1 cellular context compared by ENCODE assay signal in genomic region chr15:67548532-67548852, GRCh38.
TF ChIP-seq lines count a peak whose summit lies in the region.

No MANE protein-coding gene starts in this region.

TF ChIP-seq in SK-N-SH treated with all-trans-retinoic acid at 6 μM for 48 hours, 23 proteins besides CTCF, POLR2A, EP300 and RAD21:
- TF ChIP-seq ZC3H10 (CRISPR knock-in tag; IDR thresholded peaks at IDR 0.05) (no peak), BACH2 (CRISPR knock-in tag; IDR thresholded peaks at IDR 0.05; ENCODE audit: borderline replicate concordance) (no peak), SNAI2 (CRISPR knock-in tag; IDR thresholded peaks at IDR 0.05) (no peak)
- TF ChIP-seq, protein P1, sequence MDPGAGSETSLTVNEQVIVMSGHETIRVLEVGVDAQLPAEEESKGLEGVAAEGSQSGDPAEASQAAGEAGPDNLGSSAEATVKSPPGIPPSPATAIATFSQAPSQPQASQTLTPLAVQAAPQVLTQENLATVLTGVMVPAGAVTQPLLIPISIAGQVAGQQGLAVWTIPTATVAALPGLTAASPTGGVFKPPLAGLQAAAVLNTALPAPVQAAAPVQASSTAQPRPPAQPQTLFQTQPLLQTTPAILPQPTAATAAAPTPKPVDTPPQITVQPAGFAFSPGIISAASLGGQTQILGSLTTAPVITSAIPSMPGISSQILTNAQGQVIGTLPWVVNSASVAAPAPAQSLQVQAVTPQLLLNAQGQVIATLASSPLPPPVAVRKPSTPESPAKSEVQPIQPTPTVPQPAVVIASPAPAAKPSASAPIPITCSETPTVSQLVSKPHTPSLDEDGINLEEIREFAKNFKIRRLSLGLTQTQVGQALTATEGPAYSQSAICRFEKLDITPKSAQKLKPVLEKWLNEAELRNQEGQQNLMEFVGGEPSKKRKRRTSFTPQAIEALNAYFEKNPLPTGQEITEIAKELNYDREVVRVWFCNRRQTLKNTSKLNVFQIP (CRISPR knock-in tag; IDR thresholded peaks at IDR 0.05; ENCODE audit: borderline replicate concordance, low read depth), result no peak
TF ChIP-seq in SK-N-SH treated with all-trans-retinoic acid at 6 μM for 48 hours: peak in this region for 0.
